In the genomic region with DNA sequence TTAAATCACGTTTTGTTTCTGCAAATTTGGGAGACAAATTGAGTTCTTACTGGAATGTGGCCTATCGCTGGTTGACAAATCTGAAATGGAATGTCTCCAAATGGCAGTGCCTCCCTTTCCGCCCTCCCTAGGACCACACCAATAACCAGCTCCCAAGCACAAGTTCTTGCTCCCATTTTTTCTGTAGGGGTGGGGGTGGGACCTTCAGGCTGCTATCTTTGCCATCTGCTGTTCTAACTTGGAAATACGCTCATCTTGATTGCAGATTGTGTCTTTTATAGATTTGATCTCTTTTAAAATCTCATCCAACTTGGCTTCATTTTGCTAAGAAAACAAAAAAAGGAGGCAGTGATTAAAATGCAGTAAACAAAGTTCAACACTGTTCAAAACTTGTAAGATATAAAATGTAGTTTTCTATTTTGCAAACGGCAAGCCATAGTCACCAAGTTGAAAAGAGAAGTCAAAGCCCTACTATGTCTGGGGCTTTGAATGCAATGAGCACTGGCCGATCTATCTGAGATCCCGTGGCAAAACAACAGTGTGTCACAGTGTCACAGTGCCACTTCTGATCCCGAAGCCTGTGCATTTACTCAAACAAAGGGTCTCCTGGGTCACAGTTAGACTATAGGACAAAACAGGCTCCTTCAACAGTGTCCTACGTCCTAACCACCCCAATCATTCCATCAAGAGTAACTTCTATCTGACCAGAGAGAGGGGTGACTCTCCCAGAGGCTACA, we compare ENCODE assay signal across 1 cellular context.
TF ChIP-seq lines count a peak whose summit lies in the region.

No MANE protein-coding gene starts in this region.

TF ChIP-seq in K562, 482 proteins besides CTCF, POLR2A, EP300 and RAD21:
- TF ChIP-seq POLR2AphosphoS5 (IDR thresholded peaks at IDR 0.05; ENCODE audit: control insufficient read depth, insufficient read depth, low read depth, low read length) (0 out of 2 replicates have a peak, but pooled peaks have one; percentile 12), ELF1 (tag; IDR thresholded peaks at IDR 0.05) (no peak)
TF ChIP-seq in K562: peak in this region for 1.
